ENCODE assay signal across 8 cellular contexts in the genomic region with DNA sequence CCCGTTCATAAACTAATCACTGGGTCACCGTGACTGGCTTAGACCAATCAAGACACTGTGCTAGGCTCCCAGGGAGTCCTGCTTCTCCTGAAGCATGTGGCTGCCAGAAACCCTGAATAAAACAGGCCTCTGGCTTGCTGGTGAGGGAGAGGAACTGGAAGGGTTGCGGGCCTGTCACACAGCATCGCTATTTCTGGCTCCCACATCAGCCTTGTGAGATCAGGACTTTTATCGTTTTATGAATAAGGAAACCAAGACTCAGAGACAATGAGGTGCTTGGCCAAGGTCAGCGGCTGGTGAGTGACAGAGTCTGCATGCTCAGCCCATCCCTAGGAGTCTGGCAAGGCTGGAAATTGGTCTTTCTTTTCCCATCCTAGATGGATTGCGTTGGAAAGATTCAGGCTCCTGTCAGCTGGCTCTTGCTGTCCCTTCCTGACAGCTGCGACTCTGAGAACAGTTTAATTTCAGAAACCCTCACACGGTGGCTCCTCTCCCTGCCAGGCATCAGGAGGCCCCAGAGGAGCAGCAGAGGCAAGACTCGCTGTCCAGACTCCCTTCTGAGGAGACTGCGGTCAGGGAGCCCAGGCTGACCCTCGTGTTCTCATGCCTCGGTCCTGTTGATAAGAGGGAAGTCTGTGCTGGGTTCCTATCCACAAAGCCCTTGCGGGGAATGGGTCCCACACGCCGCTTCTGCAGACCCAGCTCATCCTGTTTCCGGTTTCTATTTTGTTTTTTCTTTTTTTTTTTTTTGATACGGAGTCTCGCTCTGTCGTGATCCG.
A peak's percentile ranks its signal among the peaks of the same experiment; 100 is the strongest.
DNase-seq lines count a peak whose midpoint lies in the region; ATAC-seq, FAIRE-seq and TF ChIP-seq lines count a peak whose summit lies in the region.

No MANE protein-coding gene starts in this region.

- TF ChIP-seq CTCF in fibroblast of villous mesenchyme (IDR thresholded peaks at IDR 0.05; ENCODE audit: insufficient read depth, low read depth, low read length): no peak

- ATAC-seq in GM19035 (IDR thresholded peaks at IDR 0.05; ENCODE audit: unreplicated experiment): peak; percentile 58
- ATAC-seq in stimulated activated memory B cell treated with anti-CD40 and anti-IgM and Interleukin-4, amounts not matched to agents 10 μg/mL and 1 μg/mL and 100 μg/mL, for 72 hours: peak; percentile 65

- no peaks in the 10 kb centered on the region for H3K27me3 ChIP-seq in SJCRH30

- peaks cover 15% of the 10 kb centered on the region for H3K4me1 Mint-ChIP-seq in stimulated activated memory B cell treated with anti-CD40 and anti-IgM and Interleukin-4, amounts not matched to agents 10 μg/mL and 1 μg/mL and 100 μg/mL, for 72 hours

- no peaks in the 10 kb centered on the region for H3K36me3 Mint-ChIP-seq in stimulated activated memory B cell treated with anti-CD40 and anti-IgM and Interleukin-4, amounts not matched to agents 10 μg/mL and 1 μg/mL and 100 μg/mL, for 72 hours

- FAIRE-seq in RCC 7860 (lab: Jason Lieb, UNC): no peak

- H3K27ac ChIP-seq in SJCRH30: no peak overlapping the region

- DNase-seq in SJCRH30 (no peak), fibroblast of villous mesenchyme (ENCODE audit: low read depth) (peak; percentile 74), pons (ENCODE audit: low spot score) (no peak), NCI-H1048 (lab: John Stamatoyannopoulos, UW) (no peak), RCC 7860 (ENCODE audit: low spot score) (no peak)
- DNase-seq in central memory CD4-positive, alpha-beta T cell: no peak

- H3K4me3 ChIP-seq in SJCRH30: peak overlapping the region; percentile 39
- H3K4me3 ChIP-seq in fibroblast of villous mesenchyme (ENCODE audit: low read depth, low read length): peak overlapping the region; percentile 0

- H3K36me3 ChIP-seq in SJCRH30: no peaks in the 10 kb centered on the region

- H3K27ac Mint-ChIP-seq in stimulated activated memory B cell treated with anti-CD40 and anti-IgM and Interleukin-4, amounts not matched to agents 10 μg/mL and 1 μg/mL and 100 μg/mL, for 72 hours: peak overlapping the region; percentile 80

- no peaks in the 10 kb centered on the region; the same call in 1 of the 2 replicates for H3K4me1 ChIP-seq in SJCRH30

- peaks cover 13% of the 10 kb centered on the region for H3K9me3 Mint-ChIP-seq in stimulated activated memory B cell treated with anti-CD40 and anti-IgM and Interleukin-4, amounts not matched to agents 10 μg/mL and 1 μg/mL and 100 μg/mL, for 72 hours

- peak overlapping the region; percentile 83 for H3K4me3 Mint-ChIP-seq in stimulated activated memory B cell treated with anti-CD40 and anti-IgM and Interleukin-4, amounts not matched to agents 10 μg/mL and 1 μg/mL and 100 μg/mL, for 72 hours

- H3K9me3 ChIP-seq in SJCRH30 (replicated peaks): peaks cover 13% of the 10 kb centered on the region

- H3K27me3 Mint-ChIP-seq in stimulated activated memory B cell treated with anti-CD40 and anti-IgM and Interleukin-4, amounts not matched to agents 10 μg/mL and 1 μg/mL and 100 μg/mL, for 72 hours: peaks cover 9% of the 10 kb centered on the region
